Comparison of ENCODE assay signal across 9 cellular contexts in genomic region chr12:52280319-52280795, GRCh38. TPM values are rescaled to one million over a fixed set of nuclear protein-coding genes. Genes with fewer than 3 reads are reported as not detected.
DNase-seq lines count a peak whose midpoint lies in the region; TF ChIP-seq lines count a peak whose summit lies in the region.
"Had no signal": no experiment of that assay in that cellular context is flagged by ENCODE, and none has a peak within 500 bp of the region (broad histone marks: within the 10 kb centered on the region; RNA-seq: fewer than 3 reads in every experiment).

No MANE protein-coding gene starts in this region.

- no peaks in the 10 kb centered on the region for H3K79me2 ChIP-seq in SK-N-SH (ENCODE audit: insufficient read depth)

- TF ChIP-seq RAD21 in SK-N-SH (IDR thresholded peaks at IDR 0.05; ENCODE audit: low read length) = no peak

- H3K9ac ChIP-seq in SK-N-SH = peak overlapping the region; percentile 71
- H3K9ac ChIP-seq in stomach smooth muscle (ENCODE audit: low read length in 2 of 2) = peak overlapping the region; percentile 36 to 56

- H3K27me3 ChIP-seq in HL-60 (ENCODE audit: insufficient read depth, poor library complexity, severe bottlenecking) (peaks cover 13% of the 10 kb centered on the region), SK-N-SH (ENCODE audit: insufficient read depth) (no peaks in the 10 kb centered on the region), stomach smooth muscle (ENCODE audit: control insufficient read depth in 1 of 2, insufficient read depth in 2 of 2, low read length in 2 of 2) (no peaks in the 10 kb centered on the region)
- H3K27me3 ChIP-seq: testis had no signal

- H4K20me1 ChIP-seq in SK-N-SH (ENCODE audit: insufficient read depth) = no peaks in the 10 kb centered on the region

- no peaks in the 10 kb centered on the region for H3K36me3 ChIP-seq in SK-N-SH (replicated peaks in 1 of 2; ENCODE audit: control insufficient read depth in 1 of 2, insufficient read depth in 2 of 2, low read length in 1 of 2)
- H3K36me3 ChIP-seq in stomach smooth muscle (ENCODE audit: control insufficient read depth in 2 of 2, insufficient read depth in 2 of 2, low read length in 2 of 2) = no peaks in the 10 kb centered on the region

- H3F3A ChIP-seq in SK-N-SH (replicated peaks; ENCODE audit: insufficient read depth) = peaks cover 43% of the 10 kb centered on the region

- TF ChIP-seq EP300 in SK-N-SH (IDR thresholded peaks at IDR 0.05; ENCODE audit: borderline replicate concordance in 1 of 2, low read depth in 1 of 2, low read length in 1 of 2) = peak in 1 of 2 experiments; percentile 62; a peak in 1 of 4 replicates

- H3K9me2 ChIP-seq in SK-N-SH = no peaks in the 10 kb centered on the region

- TF ChIP-seq CTCF in HL-60 (IDR thresholded peaks at IDR 0.05; ENCODE audit: insufficient read depth, low read length) = no peak
- no peak for TF ChIP-seq CTCF in SK-N-SH (IDR thresholded peaks at IDR 0.05)
- no peak for TF ChIP-seq CTCF in GM10266 (IDR thresholded peaks at IDR 0.05; ENCODE audit: control insufficient read depth, insufficient read depth, low read depth, missing control alignments)

- intact Hi-C loops in cardiac septum (cut with DNase I) = no loop called here

- WGBS in SK-N-SH (ENCODE audit: low lambda C conversion rate) = 31% methylated on average over 3 of the region's 3 CpGs

- no peaks in the 10 kb centered on the region for H3K9me3 ChIP-seq in SK-N-SH
- H3K9me3 ChIP-seq in stomach smooth muscle (ENCODE audit: control insufficient read depth in 2 of 2, low read length in 2 of 2) = no peaks in the 10 kb centered on the region
- H3K9me3 ChIP-seq: testis had no signal

- no peak overlapping the region for H2AFZ ChIP-seq in SK-N-SH (ENCODE audit: low read depth)

- peak overlapping the region; percentile 67 for H3K4me2 ChIP-seq in SK-N-SH

- peaks cover 11 to 37% of the 10 kb centered on the region in 2 experiments; a peak in 3 of 4 replicates for H3K4me1 ChIP-seq in SK-N-SH (ENCODE audit: control insufficient read depth in 1 of 2, insufficient read depth in 2 of 2, low read depth in 1 of 2, low read length in 1 of 2)
- peaks cover 31% of the 10 kb centered on the region for H3K4me1 ChIP-seq in stomach smooth muscle (ENCODE audit: control insufficient read depth, insufficient read depth, low read length)
- H3K4me1 ChIP-seq: testis had no signal

- POLR2A ChIA-PET in SK-N-SH (lab: Yijun Ruan, JAX) = no interaction called here

- no peak overlapping the region for H3K4me3 ChIP-seq in HL-60 (replicated peaks; ENCODE audit: insufficient read depth, low read length)
- H3K4me3 ChIP-seq in SK-N-SH (ENCODE audit: low read depth in 2 of 2, low read length in 1 of 2) = no peak overlapping the region
- no peak overlapping the region for H3K4me3 ChIP-seq in stomach smooth muscle (ENCODE audit: low read length in 2 of 2)
- H3K4me3 ChIP-seq: testis had no signal

- CTCF ChIA-PET in SK-N-SH (lab: Yijun Ruan, JAX) = interaction anchor here (1.3 to 8.2 kb wide), 15 partner anchors 14 to 126 kb away, joined by 5 to 80 read pairs (median 13); no protein-coding TSS in a partner anchor

- DNase-seq in HL-60 (ENCODE audit: low read depth in 1 of 2, low spot score in 1 of 2) (peak; percentile 9 to 25), SK-N-SH (no peak), cardiac septum (ENCODE audit: low spot score) (peak; percentile 46), NCI-H82 treated with DMSO at 0.1 percent for 48 hours (lab: John Stamatoyannopoulos, UW; ENCODE audit: unreplicated experiment) (no peak), GM10266 (ENCODE audit: extremely low spot score) (no peak), GDM1 (lab: John Stamatoyannopoulos, UW) (no peak)
- DNase-seq in stimulated activated CD4-positive, alpha-beta T cell treated with anti-CD3 and anti-CD28 coated beads, Interleukin-12 subunit alpha, Interleukin-12 subunit beta, amount 100 ng/mL, for 4 hours = no peak
- DNase-seq: testis had no signal

- H3K27ac ChIP-seq in HL-60 (replicated peaks) (no peak overlapping the region), SK-N-SH (ENCODE audit: low read depth in 2 of 2, low read length in 1 of 2) (peak overlapping the region; percentile 62 to 97; a peak in 3 of 4 replicates), stomach smooth muscle (ENCODE audit: low read length) (peak overlapping the region; percentile 96)
- H3K27ac ChIP-seq: testis had no signal

TF ChIP-seq in SK-N-SH, 30 proteins besides CTCF, POLR2A, EP300 and RAD21 (continues in another document):
- TF ChIP-seq PBX3 (IDR thresholded peaks at IDR 0.05) (peak; percentile 4; the same call in 1 of the 2 replicates), GABPA (IDR thresholded peaks at IDR 0.05; ENCODE audit: low read depth) (no peak), REST (IDR thresholded peaks at IDR 0.05; ENCODE audit: low read depth, low read length) (peak; percentile 17; the same call in 1 of the 2 replicates), YY1 (IDR thresholded peaks at IDR 0.05; ENCODE audit: low read depth) (no peak), MAX (IDR thresholded peaks at IDR 0.05; ENCODE audit: low read depth) (no peak), RCOR1 (IDR thresholded peaks at IDR 0.05; ENCODE audit: low read length) (no peak), TCF12 (IDR thresholded peaks at IDR 0.05) (peak; percentile 48; the same call in 1 of the 2 replicates), FOXM1 (IDR thresholded peaks at IDR 0.05; ENCODE audit: low read depth) (no peak), NFIC (IDR thresholded peaks at IDR 0.05; ENCODE audit: borderline replicate concordance) (peak; percentile 36; the same call in 1 of the 2 replicates), FOXJ3 (CRISPR knock-in tag; IDR thresholded peaks at IDR 0.05) (no peak), NRF1 (IDR thresholded peaks at IDR 0.05; ENCODE audit: low read depth, low read length) (no peak), MEF2A (IDR thresholded peaks at IDR 0.05; ENCODE audit: borderline replicate concordance, low read depth) (no peak), USF1 (IDR thresholded peaks at IDR 0.05; ENCODE audit: borderline replicate concordance, low read depth) (no peak), FOSL2 (IDR thresholded peaks at IDR 0.05; ENCODE audit: borderline replicate concordance, low read depth) (peak; percentile 14; the same call in 1 of the 2 replicates)

RNA-seq across cellular contexts. Expression of gene KRT86, which starts 5.9 kb away (rescaled TPM):
- polyA plus RNA-seq in SK-N-SH (2012; rRNA removed) = 0.34 and 0.56 TPM in 2 replicates
- polyA plus RNA-seq in SK-N-SH (2012; cell fraction: cytosol; rRNA removed) = 0.18 and 0.20 TPM in 2 replicates
- polyA plus RNA-seq in SK-N-SH (2012; cell fraction: nucleus; rRNA removed) = 0.99 and 1.1 TPM in 2 replicates
- not detected for total RNA-seq in cardiac septum

RNA-seq across cellular contexts. Expression of gene KRT81, which starts 11.0 kb away (rescaled TPM):
- 0.80 and 1.9 TPM in 2 replicates for polyA plus RNA-seq in SK-N-SH (2012; rRNA removed)
- 0.42 and 0.83 TPM in 2 replicates for polyA plus RNA-seq in SK-N-SH (2012; cell fraction: cytosol; rRNA removed)
- 1.1 and 1.8 TPM in 2 replicates for polyA plus RNA-seq in SK-N-SH (2012; cell fraction: nucleus; rRNA removed)
- not detected for total RNA-seq in cardiac septum

RNA-seq across cellular contexts. Expression of gene KRT83, which starts 40.8 kb away (rescaled TPM):
- 0.03 TPM in 1 of 2 replicates, not detected in the other for polyA plus RNA-seq in SK-N-SH (2012; rRNA removed)
- not detected in 2 replicates for polyA plus RNA-seq in SK-N-SH (2012; cell fraction: cytosol; rRNA removed)
- polyA plus RNA-seq in SK-N-SH (2012; cell fraction: nucleus; rRNA removed) = not detected in 2 replicates
- total RNA-seq in cardiac septum = not detected

RNA-seq across cellular contexts. Expression of gene KRT7, which starts 47.3 kb away (rescaled TPM):
- polyA plus RNA-seq in SK-N-SH (2012; rRNA removed) = 3.2 and 5.4 TPM in 2 replicates
- polyA plus RNA-seq in SK-N-SH (2012; cell fraction: cytosol; rRNA removed) = 2.9 TPM in 2 replicates
- 1.9 and 3.3 TPM in 2 replicates for polyA plus RNA-seq in SK-N-SH (2012; cell fraction: nucleus; rRNA removed)
- total RNA-seq in cardiac septum = 1.2 TPM

Comparison
In these comparisons a context has a peak if more than half of its experiments do, and no peak if none do; other contexts are left out.
1. DNase-seq: peak in HL-60 (2 of 2) and cardiac septum (single experiment); none in SK-N-SH (single experiment), NCI-H82 treated with DMSO at 0.1 percent for 48 hours (single experiment), GM10266 (single experiment), GDM1 (single experiment) and stimulated activated CD4-positive, alpha-beta T cell treated with anti-CD3 and anti-CD28 coated beads, Interleukin-12 subunit alpha, Interleukin-12 subunit beta, amount 100 ng/mL, for 4 hours (single experiment).